In the genomic region with DNA sequence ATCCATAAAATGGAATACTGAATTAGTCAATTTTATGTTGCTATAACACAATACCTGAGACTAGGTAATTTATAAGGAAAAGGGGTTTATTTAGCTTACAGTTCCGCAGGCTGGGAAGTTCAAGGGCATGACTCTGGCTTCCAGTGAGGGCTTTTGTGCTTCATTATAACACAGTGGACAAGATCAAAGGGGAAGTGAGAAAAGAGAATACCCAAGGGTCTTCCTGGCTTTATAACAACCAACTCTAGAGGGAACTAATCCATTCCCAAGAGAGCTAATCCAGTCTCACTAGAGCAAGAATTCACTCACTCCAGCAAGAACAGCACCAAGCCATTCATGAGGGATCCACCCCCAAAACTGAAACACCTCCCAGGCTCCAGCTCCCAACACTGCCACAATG, we compare ENCODE assay signal across 21 cellular contexts.
"Had no signal": no experiment of that assay in that cellular context is flagged by ENCODE, and none has a peak within 500 bp of the region (broad histone marks: within the 10 kb centered on the region; RNA-seq: fewer than 3 reads in every experiment).

No MANE protein-coding gene starts in this region.

- H2AFZ ChIP-seq: neural progenitor cell had no signal

- H3K36me3 Mint-ChIP-seq: neural progenitor cell, WTC11 had no signal

- H3K27ac ChIP-seq: brain microvascular endothelial cell, epithelial cell of prostate, gastrocnemius medialis, left ventricle myocardium inferior, neural progenitor cell, pancreas, testis had no signal

- H3K9me3 ChIP-seq: gastrocnemius medialis, pancreas, testis had no signal

- H3K27ac Mint-ChIP-seq: activated naive CD4-positive, alpha-beta T cell treated with anti-CD3 and anti-CD28 coated beads, Interleukin-2, amount 50 U/mL, for 24 hours; dendritic cell treated with granulocyte-macrophage colony-stimulating factor and Interleukin-4, amounts not matched to agents 40 ng/mL and 50 ng/mL, for 4 days; memory B cell; neural progenitor cell; stimulated activated naive CD8-positive, alpha-beta T cell treated with anti-CD3 and anti-CD28 coated beads, Interleukin-15, amount 100 ng/mL, for 72 hours; WTC11 had no signal

- ATAC-seq: effector memory CD8-positive, alpha-beta T cell; gastrocnemius medialis; pancreas; stimulated activated naive CD8-positive, alpha-beta T cell treated with anti-CD3 and anti-CD28 coated beads, Interleukin-15, amount 100 ng/mL, for 72 hours; WTC11 had no signal

- FAIRE-seq: kidney, pancreas had no signal

- H3K27me3 Mint-ChIP-seq: activated naive CD4-positive, alpha-beta T cell treated with anti-CD3 and anti-CD28 coated beads, Interleukin-2, amount 50 U/mL, for 24 hours; dendritic cell treated with granulocyte-macrophage colony-stimulating factor and Interleukin-4, amounts not matched to agents 40 ng/mL and 50 ng/mL, for 4 days; effector memory CD8-positive, alpha-beta T cell; memory B cell; stimulated activated naive CD8-positive, alpha-beta T cell treated with anti-CD3 and anti-CD28 coated beads, Interleukin-15, amount 100 ng/mL, for 72 hours had no signal

- H3K27me3 ChIP-seq: brain microvascular endothelial cell, gastrocnemius medialis, neural progenitor cell, pancreas, testis had no signal

- H3K9me3 Mint-ChIP-seq: activated naive CD4-positive, alpha-beta T cell treated with anti-CD3 and anti-CD28 coated beads, Interleukin-2, amount 50 U/mL, for 24 hours; effector memory CD8-positive, alpha-beta T cell; memory B cell; stimulated activated naive CD8-positive, alpha-beta T cell treated with anti-CD3 and anti-CD28 coated beads, Interleukin-15, amount 100 ng/mL, for 72 hours; WTC11 had no signal

- H3K4me3 ChIP-seq: gastrocnemius medialis, left ventricle myocardium inferior, neural progenitor cell, pancreas, testis had no signal

- H3K4me3 Mint-ChIP-seq: dendritic cell treated with granulocyte-macrophage colony-stimulating factor and Interleukin-4, amounts not matched to agents 40 ng/mL and 50 ng/mL, for 4 days; memory B cell; neural progenitor cell; WTC11 had no signal

- H3K9ac ChIP-seq: neural progenitor cell had no signal

- H3K36me3 ChIP-seq: brain microvascular endothelial cell, gastrocnemius medialis, neural progenitor cell, pancreas had no signal

- H3K4me2 ChIP-seq: neural progenitor cell had no signal

- DNase-seq: activated CD4-positive, alpha-beta T cell treated with anti-CD3 and anti-CD28 coated beads, Interleukin-2, amount 50 U/mL, for 1 hour; activated effector memory CD4-positive, alpha-beta T cell treated with Interleukin-2 at 50 U/mL for 16 hours; activated T-cell treated with anti-CD3 and anti-CD28 coated beads, Interleukin-2, amount 50 U/mL, for 1 hour; amygdala; brain microvascular endothelial cell; cerebellar nuclear complex; effector memory CD8-positive, alpha-beta T cell; gastrocnemius medialis; kidney; left ventricle myocardium inferior; pancreas; stimulated activated CD4-positive, alpha-beta T cell treated with anti-CD3 and anti-CD28 coated beads, Interleukin-4, amount 100 ng/mL, for 1 hour; stimulated activated CD8-positive, alpha-beta memory T cell treated with anti-CD3 and anti-CD28 coated beads, Interleukin-4, amount 100 ng/mL, for 48 hours; stimulated activated naive CD8-positive, alpha-beta T cell treated with anti-CD3 and anti-CD28 coated beads, Interleukin-15, amount 100 ng/mL, for 72 hours; testis had no signal
